ENCODE assay signal across 17 cellular contexts in the genomic region with DNA sequence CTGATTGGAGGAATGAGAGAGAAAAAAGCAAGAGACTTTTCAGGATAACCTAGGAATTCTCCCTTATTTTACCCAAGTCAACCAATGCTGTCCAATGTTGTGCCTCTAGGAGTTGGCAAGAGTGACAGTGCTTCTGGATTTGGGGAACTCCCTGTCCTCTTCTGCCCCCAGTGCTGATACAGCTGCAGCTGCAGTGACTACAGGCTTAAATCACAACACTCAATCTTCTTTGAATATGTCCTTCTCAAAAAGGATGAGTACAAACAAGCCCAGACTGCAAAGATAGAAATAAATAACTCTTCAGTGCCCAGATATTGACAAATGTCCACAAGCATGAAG.
DNase-seq lines count a peak whose midpoint lies in the region; ATAC-seq and TF ChIP-seq lines count a peak whose summit lies in the region.
"Had no signal": no experiment of that assay in that cellular context is flagged by ENCODE, and none has a peak within 500 bp of the region (broad histone marks: within the 10 kb centered on the region; RNA-seq: fewer than 3 reads in every experiment).

No MANE protein-coding gene starts in this region.

- H3K27me3 ChIP-seq in foreskin keratinocyte, result no peaks in the 10 kb centered on the region
- no peaks in the 10 kb centered on the region for H3K27me3 ChIP-seq in lower lobe of right lung (ENCODE audit: low read depth)
- H3K27me3 ChIP-seq: BLaER1 had no signal

- no peaks in the 10 kb centered on the region for H3K36me3 ChIP-seq in lower lobe of right lung
- H3K36me3 ChIP-seq: BLaER1 had no signal

- no peak for TF ChIP-seq CTCF in foreskin keratinocyte (conservative IDR thresholded peaks at IDR 0.05)
- TF ChIP-seq CTCF in lower lobe of right lung (IDR thresholded peaks at IDR 0.05), result no peak

- ATAC-seq in HG03280 (IDR thresholded peaks at IDR 0.05; ENCODE audit: unreplicated experiment) (peak; percentile 34), foreskin keratinocyte (peak; percentile 9), lower lobe of right lung (peak; percentile 36 to 46), left colon (no peak), HG02870 (IDR thresholded peaks at IDR 0.05; ENCODE audit: unreplicated experiment) (no peak)

- no peak overlapping the region for H3K27ac ChIP-seq in foreskin keratinocyte
- H3K27ac ChIP-seq in lower lobe of right lung, result no peak overlapping the region
- H3K27ac ChIP-seq: 22Rv1, BLaER1 had no signal

- H3K4me3 ChIP-seq in lower lobe of right lung, result no peak overlapping the region
- H3K4me3 ChIP-seq: BLaER1 had no signal

- intact Hi-C loops in lower lobe of right lung (cut with DNase I), result no loop called here
- intact Hi-C loops in left colon (cut with DNase I, micrococcal nuclease), result no loop called here

- H3K9me3 ChIP-seq in lower lobe of right lung, result no peaks in the 10 kb centered on the region
- H3K9me3 ChIP-seq: BLaER1 had no signal

- H3K4me1 ChIP-seq in foreskin keratinocyte (no peaks in the 10 kb centered on the region), lower lobe of right lung (no peaks in the 10 kb centered on the region)

- peak; percentile 87 for DNase-seq in NCI-H2029 treated with DMSO at 0.1 percent for 48 hours (lab: John Stamatoyannopoulos, UW)
- DNase-seq in NCI-H2029 (lab: John Stamatoyannopoulos, UW), result no peak
- DNase-seq in foreskin keratinocyte, result peak in 1 of 2 donors; percentile 7
- no peak for DNase-seq in lower lobe of right lung
- no peak for DNase-seq in left colon
- no peak for DNase-seq in HUDEP-2 (lab: John Stamatoyannopoulos, UW; ENCODE audit: unreplicated experiment in 76 of 76)
- DNase-seq: CD8-positive, alpha-beta memory T cell; DMS 273 treated with DMSO at 0.1 percent for 48 hours; H9; IMR-90; NCI-H1417 treated with DMSO at 0.1 percent for 48 hours; NCI-H2081; SIG-M5 had no signal

Comparison
In these comparisons a context has a peak if more than half of its experiments do, and no peak if none do; other contexts are left out.
1. ATAC-seq: peak in HG03280 (single experiment), foreskin keratinocyte (single experiment) and lower lobe of right lung (2 of 2); none in left colon (single experiment) and HG02870 (single experiment).